ENCODE assay signal across 8 cellular contexts in genomic region chr2:156332452-156333273, GRCh38. TPM values are rescaled to one million over a fixed set of nuclear protein-coding genes. Genes with fewer than 3 reads are reported as not detected.
DNase-seq lines count a peak whose midpoint lies in the region; ATAC-seq and TF ChIP-seq lines count a peak whose summit lies in the region.

TSS of gene NR4A2 (minus strand) at chr2:156332721. CDS start at chr2:156330186, 2,535 bp downstream.

- POLR2A ChIA-PET in PC-9 (lab: Charles Lee; ENCODE audit: unreplicated experiment) = interaction anchor here (0.7 kb wide), 1 partner anchor 130 kb away, joined by 3 read pairs; no protein-coding TSS in a partner anchor

- no peaks in the 10 kb centered on the region for H3K9me3 ChIP-seq in PC-9 (ENCODE audit: insufficient read depth, low read depth)

- H3K4me3 ChIP-seq in PC-9 = peak within 1 kb of the TSS; percentile 74

- H3K27ac ChIP-seq in PC-9 = peak within 1 kb of the TSS; percentile 80

- H3K9me2 ChIP-seq in PC-9 (ENCODE audit: insufficient read depth) = no peaks in the 10 kb centered on the region

- no TSS peak for BruUV-seq in PC-9 (replicated peaks; lab: Mats Ljungman, UMichigan)

- H3F3A ChIP-seq in PC-9 (ENCODE audit: insufficient read depth, low read depth) = peaks cover 4% of the 10 kb centered on the region

- H4K20me1 ChIP-seq in PC-9 (ENCODE audit: insufficient read depth) = no peaks in the 10 kb centered on the region

- intact Hi-C loops in PC-9 (cut with micrococcal nuclease; ENCODE audit: unreplicated experiment) = loop anchor here (2.0 to 10.0 kb wide), 7 partner anchors 150 to 955 kb away; no protein-coding TSS in a partner anchor

- DNase-seq in DMS 273 treated with DMSO at 0.1 percent for 48 hours (lab: John Stamatoyannopoulos, UW) (peak; percentile 51), HuH-7 (ENCODE audit: low spot score) (peak; percentile 96), PC-9 (peak; percentile 73 to 81), myocyte (ENCODE audit: low read depth) (peak; percentile 73)
- DNase-seq in activated T-cell treated with anti-CD3 and anti-CD28 coated beads, Interleukin-2, amount 50 U/mL, for 48 hours = peak; percentile 86 to 89
- DNase-seq in stimulated activated CD8-positive, alpha-beta memory T cell treated with anti-CD3 and anti-CD28 coated beads, Interleukin-7, amount 100 ng/mL, for 48 hours (ENCODE audit: extremely low read depth in 1 of 2, low read depth in 1 of 2) = peak; percentile 79 to 82

- no peak for TF ChIP-seq CTCF in PC-9 (conservative IDR thresholded peaks at IDR 0.05)

- H3K4me1 ChIP-seq in PC-9 (replicated peaks; ENCODE audit: insufficient read depth) = peaks cover 11% of the 10 kb centered on the region

- peak within 1 kb of the TSS; percentile 95 for H3K4me2 ChIP-seq in PC-9

- H3K79me2 ChIP-seq in PC-9 (ENCODE audit: low read depth) = no peaks in the 10 kb centered on the region

- H2AFZ ChIP-seq in PC-9 = peak within 1 kb of the TSS; percentile 80

- H3K36me3 ChIP-seq in PC-9 (ENCODE audit: low read depth) = no peaks in the 10 kb centered on the region

- ATAC-seq in GM21528 (IDR thresholded peaks at IDR 0.05; ENCODE audit: low FRiP score, unreplicated experiment) = peak; percentile 80
- ATAC-seq in esophagus mucosa = peak; percentile 85

- CTCF ChIA-PET in PC-9 (lab: Charles Lee) = no interaction called here

- no peaks in the 10 kb centered on the region for H3K27me3 ChIP-seq in PC-9 (ENCODE audit: insufficient read depth, low read depth)

RNA-seq across cellular contexts. Expression of gene NR4A2, which starts in this region (rescaled TPM):
- total RNA-seq in PC-9 (2021) = 2.3 and 3.0 TPM in 2 replicates
- total RNA-seq in esophagus mucosa = 3.1 TPM
- total RNA-seq in myocyte = 0.08 TPM in 1 of 2 replicates, not detected in the other
- 0.33 TPM for polyA plus RNA-seq in myocyte (2012)

Comparison
In these comparisons a context has a peak if more than half of its experiments do, and no peak if none do; other contexts are left out.
1. Peak in every context shown above with its lines: DNase-seq, ATAC-seq, H3K4me3 ChIP-seq and H3K27ac ChIP-seq.
2. Peak in DNase-seq in myocyte; RNA of the gene not detected or under 1 TPM.